In genomic region chr2:37456479-37456878, GRCh38 we compare ENCODE assay signal across 3 cellular contexts.
TF ChIP-seq lines count a peak whose summit lies in the region.

No MANE protein-coding gene starts in this region.

TF ChIP-seq in A549, 52 proteins besides CTCF, POLR2A, EP300 and RAD21 (continued from another document):
- TF ChIP-seq USF2 (IDR thresholded peaks at IDR 0.05) (no peak), CEBPB (IDR thresholded peaks at IDR 0.05) (no peak), HEYL (CRISPR knock-in tag; IDR thresholded peaks at IDR 0.05) (no peak), ZC3H11A (IDR thresholded peaks at IDR 0.05) (no peak), HES2 (IDR thresholded peaks at IDR 0.05) (no peak), HOXB13 (CRISPR knock-in tag; IDR thresholded peaks at IDR 0.05; ENCODE audit: low read depth) (no peak)

TF ChIP-seq in HEK293, 187 proteins besides CTCF, POLR2A, EP300 and RAD21 (continued from another document):
- peak; percentile 82 for TF ChIP-seq ZNF449 (tag by site-specific recombination; IDR thresholded peaks at IDR 0.05)

TF ChIP-seq in H1, 55 proteins besides CTCF, POLR2A, EP300 and RAD21 (continued from another document):
- TF ChIP-seq KDM1A (IDR thresholded peaks at IDR 0.05; ENCODE audit: borderline replicate concordance, low read length): no peak
- TF ChIP-seq KDM5A (IDR thresholded peaks at IDR 0.05; ENCODE audit: low read length): no peak
- no peak for TF ChIP-seq SP4 (IDR thresholded peaks at IDR 0.05; ENCODE audit: low read length)
